8 cellular contexts compared by ENCODE assay signal in the genomic region with DNA sequence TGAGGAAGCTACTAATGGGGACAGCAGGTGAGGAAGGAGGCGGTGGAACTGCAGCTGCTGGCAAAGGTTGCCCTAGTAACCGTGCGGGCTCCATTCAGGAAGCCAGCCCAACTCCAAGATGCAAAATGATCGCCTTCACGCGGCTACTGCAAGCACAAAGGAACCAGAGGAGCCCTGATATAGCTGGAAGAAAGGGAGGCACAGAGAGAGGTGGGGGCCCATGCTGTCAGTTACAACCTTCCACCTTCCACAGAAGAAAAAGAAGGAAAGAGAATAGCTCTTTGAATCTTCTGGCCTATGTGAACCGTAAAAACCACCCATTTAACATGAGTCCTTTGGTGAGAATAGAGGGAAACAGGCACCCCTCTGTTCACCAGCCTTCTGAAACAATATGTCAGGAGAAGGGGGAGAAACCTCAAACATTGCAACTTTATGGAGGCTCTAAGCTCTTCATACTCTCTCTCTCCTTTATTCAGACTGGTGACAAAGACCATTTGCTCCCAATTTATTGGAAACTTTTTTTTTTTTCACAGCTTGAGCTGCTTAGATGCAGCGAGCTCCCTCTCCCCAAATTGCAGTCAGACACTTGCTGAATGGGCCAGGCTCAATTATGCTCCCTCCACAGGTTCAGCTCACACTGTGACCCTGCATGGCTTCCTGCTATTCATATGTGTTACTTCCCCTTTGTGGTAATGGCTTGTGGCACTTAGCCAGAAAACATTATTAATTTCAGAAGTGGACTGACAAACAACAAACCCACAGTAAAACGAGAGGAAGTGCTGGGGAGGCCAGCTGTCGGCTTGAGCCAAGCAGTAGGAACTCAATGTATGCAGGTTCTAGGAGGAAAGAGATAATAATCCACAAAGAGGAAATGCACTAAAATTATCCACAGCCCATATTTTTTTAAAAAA. TPM values are rescaled to one million over a fixed set of nuclear protein-coding genes. Genes with fewer than 3 reads are reported as not detected.
DNase-seq lines count a peak whose midpoint lies in the region; ATAC-seq and TF ChIP-seq lines count a peak whose summit lies in the region.

No MANE protein-coding gene starts in this region.

- H3K4me3 ChIP-seq in HUES64 (ENCODE audit: low read length) (peak overlapping the region; percentile 69), OCI-LY1 (ENCODE audit: low read depth, low read length, poor library complexity, severe bottlenecking) (peak overlapping the region; percentile 23), body of pancreas (no peak overlapping the region)

- peak overlapping the region; percentile 50 for H3K4me2 ChIP-seq in OCI-LY1 (ENCODE audit: low read length)

- peak; percentile 71 for DNase-seq in GM10266 (ENCODE audit: extremely low spot score)
- DNase-seq in body of pancreas, result peak; percentile 47 to 77 (median 68)
- DNase-seq in iris pigment epithelial cell (ENCODE audit: low read depth), result peak; percentile 86
- DNase-seq in stimulated activated effector memory CD8-positive, alpha-beta T cell treated with anti-CD3 and anti-CD28 coated beads, Interleukin-12 subunit alpha, Interleukin-12 subunit beta, amount 100 ng/mL, for 72 hours (ENCODE audit: low spot score in 2 of 2), result peak in 1 of 2 donors; percentile 79
- no peak for DNase-seq in T1000 (lab: John Stamatoyannopoulos, UW)

- no peaks in the 10 kb centered on the region for H3K79me2 ChIP-seq in OCI-LY1 (ENCODE audit: insufficient read depth, low read length)

- H2AFZ ChIP-seq in OCI-LY1 (ENCODE audit: low read length), result no peak overlapping the region

- H3K36me3 ChIP-seq in HUES64 (ENCODE audit: insufficient read depth, low read length), result peaks cover 39% of the 10 kb centered on the region
- no peaks in the 10 kb centered on the region for H3K36me3 ChIP-seq in OCI-LY1 (ENCODE audit: insufficient read depth, low read length)
- no peaks in the 10 kb centered on the region for H3K36me3 ChIP-seq in body of pancreas (replicated peaks in 1 of 2; ENCODE audit: insufficient read depth in 1 of 2, low read depth in 2 of 2)

- ATAC-seq in GM21723 (IDR thresholded peaks at IDR 0.05; ENCODE audit: unreplicated experiment) (peak; percentile 99), body of pancreas (peak; percentile 40)
- ATAC-seq in stimulated activated effector memory CD8-positive, alpha-beta T cell treated with anti-CD3 and anti-CD28 coated beads, Interleukin-12 subunit alpha, Interleukin-12 subunit beta, amount 100 ng/mL, for 72 hours, result peak; percentile 96

- WGBS in HUES64, result 5% methylated on average over 8 of the region's 10 CpGs
- 20 to 46% methylated on average over 10 of the region's 10 CpGs for WGBS in body of pancreas, 2 donors

- H3K27me3 ChIP-seq in HUES64 (ENCODE audit: insufficient read depth, low read length) (peaks cover 62% of the 10 kb centered on the region), OCI-LY1 (ENCODE audit: insufficient read depth, low read length) (no peaks in the 10 kb centered on the region), body of pancreas (no peaks in the 10 kb centered on the region)

- no peaks in the 10 kb centered on the region for H3F3A ChIP-seq in OCI-LY1 (ENCODE audit: insufficient read depth, low read length)

- H3K4me1 Mint-ChIP-seq in stimulated activated effector memory CD8-positive, alpha-beta T cell treated with anti-CD3 and anti-CD28 coated beads, Interleukin-12 subunit alpha, Interleukin-12 subunit beta, amount 100 ng/mL, for 72 hours, result peaks cover 61% of the 10 kb centered on the region

- no peaks in the 10 kb centered on the region for H4K20me1 ChIP-seq in OCI-LY1 (ENCODE audit: insufficient read depth, low read length)

- no peaks in the 10 kb centered on the region for H3K9me2 ChIP-seq in OCI-LY1 (ENCODE audit: low read depth, low read length)

- TF ChIP-seq CTCF in GM10266 (IDR thresholded peaks at IDR 0.05; ENCODE audit: control insufficient read depth, insufficient read depth, low read depth, missing control alignments) (no peak), OCI-LY1 (IDR thresholded peaks at IDR 0.05; ENCODE audit: low read length) (no peak), body of pancreas (IDR thresholded peaks at IDR 0.05) (no peak)

- H3K4me1 ChIP-seq in HUES64 (ENCODE audit: insufficient read depth, low read length) (peaks cover 58% of the 10 kb centered on the region), OCI-LY1 (ENCODE audit: insufficient read depth, low read length, severe bottlenecking) (peaks cover 37% of the 10 kb centered on the region), body of pancreas (peaks cover 65% of the 10 kb centered on the region)

- H3K36me3 Mint-ChIP-seq in stimulated activated effector memory CD8-positive, alpha-beta T cell treated with anti-CD3 and anti-CD28 coated beads, Interleukin-12 subunit alpha, Interleukin-12 subunit beta, amount 100 ng/mL, for 72 hours, result peaks cover 50% of the 10 kb centered on the region

- no peaks in the 10 kb centered on the region for H3K9me3 Mint-ChIP-seq in stimulated activated effector memory CD8-positive, alpha-beta T cell treated with anti-CD3 and anti-CD28 coated beads, Interleukin-12 subunit alpha, Interleukin-12 subunit beta, amount 100 ng/mL, for 72 hours

- peak in 1 of 3 donors; percentile 8 for TF ChIP-seq POLR2A in body of pancreas (IDR thresholded peaks at IDR 0.05)

- intact Hi-C loops in body of pancreas (cut with DNase I), result no loop called here

- peak overlapping the region; percentile 41 for H3K27ac ChIP-seq in HUES64 (ENCODE audit: low read depth, low read length)
- H3K27ac ChIP-seq in OCI-LY1 (ENCODE audit: low read depth, low read length, poor library complexity, severe bottlenecking), result peak overlapping the region; percentile 48
- H3K27ac ChIP-seq in body of pancreas, result peak overlapping the region; percentile 23 to 72 (median 52)

- peak overlapping the region; percentile 82 for H3K27ac Mint-ChIP-seq in stimulated activated effector memory CD8-positive, alpha-beta T cell treated with anti-CD3 and anti-CD28 coated beads, Interleukin-12 subunit alpha, Interleukin-12 subunit beta, amount 100 ng/mL, for 72 hours

- H3K4me3 Mint-ChIP-seq in stimulated activated effector memory CD8-positive, alpha-beta T cell treated with anti-CD3 and anti-CD28 coated beads, Interleukin-12 subunit alpha, Interleukin-12 subunit beta, amount 100 ng/mL, for 72 hours, result peak overlapping the region; percentile 86

- no peaks in the 10 kb centered on the region for H3K9me3 ChIP-seq in HUES64 (ENCODE audit: insufficient read depth, low read depth, low read length)
- no peaks in the 10 kb centered on the region for H3K9me3 ChIP-seq in OCI-LY1 (ENCODE audit: low read length)
- no peaks in the 10 kb centered on the region for H3K9me3 ChIP-seq in body of pancreas

- H3K9ac ChIP-seq in HUES64 (ENCODE audit: low read depth, low read length), result peak overlapping the region; percentile 10; the same call in 1 of the 2 replicates
- H3K9ac ChIP-seq in OCI-LY1 (ENCODE audit: low read length), result no peak overlapping the region

RNA-seq across cellular contexts. Expression of a gene that starts 6.2 kb away (rescaled TPM):
- 124 TPM for polyA plus RNA-seq in HUES64 (2013, experiment 1 of 2)
- 138 TPM for polyA plus RNA-seq in HUES64 (2013, experiment 2 of 2)
- total RNA-seq in body of pancreas, result 10 to 100 TPM; 21.3 to 49.8 TPM

Comparison
In these comparisons a context has a peak if more than half of its experiments do, and no peak if none do; other contexts are left out.
1. ATAC-seq: peak in every context shown above with its lines; median percentile 99 in GM21723; 96 in stimulated activated effector memory CD8-positive, alpha-beta T cell treated with anti-CD3 and anti-CD28 coated beads, Interleukin-12 subunit alpha, Interleukin-12 subunit beta, amount 100 ng/mL, for 72 hours; 40 in body of pancreas.
2. H3K4me3 ChIP-seq: peak in HUES64 (single experiment) and OCI-LY1 (single experiment); none in body of pancreas (0 of 2).
3. Peak in every context shown above with its lines, with median percentiles within 50 percentile points of each other: H3K27ac ChIP-seq.